ENCODE assay signal across 1 cellular context in the genomic region with DNA sequence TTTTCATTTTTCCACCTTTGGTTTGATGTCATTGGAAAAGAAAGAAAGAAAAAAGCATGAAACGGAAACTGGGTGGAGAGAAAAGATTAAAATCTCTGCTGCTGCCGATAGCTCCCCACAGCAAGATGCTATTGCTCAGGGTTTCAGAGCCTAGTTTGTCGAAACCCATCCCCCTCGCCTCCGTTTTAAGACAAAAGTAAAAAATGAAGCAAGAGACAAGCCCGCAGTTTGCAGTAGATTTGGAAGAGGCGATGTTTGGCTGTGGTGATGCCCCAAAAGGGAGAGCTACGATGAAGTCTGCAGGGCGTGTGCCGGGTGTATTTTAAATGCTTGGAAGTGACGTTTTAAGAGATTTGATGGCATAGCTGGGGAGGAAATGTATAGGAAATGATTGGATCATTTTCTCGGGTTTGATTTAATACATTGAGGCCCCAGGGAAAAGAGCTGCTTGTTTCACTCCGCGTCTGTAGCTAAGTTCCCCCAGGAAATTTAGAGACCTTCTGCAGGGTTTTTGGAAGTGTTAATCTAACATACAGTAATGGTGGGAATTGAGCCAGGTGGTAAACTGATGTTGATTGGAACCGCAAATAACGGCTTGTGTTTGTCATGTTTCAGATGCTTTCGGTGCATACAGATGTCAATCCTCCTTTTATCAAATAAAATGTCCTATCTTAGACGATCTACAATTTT.
TF ChIP-seq lines count a peak whose summit lies in the region.

No MANE protein-coding gene starts in this region.

TF ChIP-seq in HCT116, 20 proteins besides CTCF, POLR2A, EP300 and RAD21 (continued from another document):
- TF ChIP-seq ZFX (IDR thresholded peaks at IDR 0.05) (no peak), ZNF274 (IDR thresholded peaks at IDR 0.05; ENCODE audit: low read depth, low read length) (no peak), POLR2AphosphoS5 (IDR thresholded peaks at IDR 0.05; ENCODE audit: low read depth, low read length) (no peak), EGR1 (IDR thresholded peaks at IDR 0.05; ENCODE audit: low read depth) (no peak), EZH2 (IDR thresholded peaks at IDR 0.05) (no peak), TCF7L2 (IDR thresholded peaks at IDR 0.05; ENCODE audit: borderline replicate concordance, extremely low read depth, insufficient read depth, insufficient read length) (no peak), SRF (IDR thresholded peaks at IDR 0.05; ENCODE audit: low read depth) (no peak), JUND (IDR thresholded peaks at IDR 0.05) (no peak), YY1 (IDR thresholded peaks at IDR 0.05; ENCODE audit: extremely low read depth, insufficient replicate concordance, low read depth, low read length) (no peak), FOSL1 (IDR thresholded peaks at IDR 0.05; ENCODE audit: low read depth) (no peak), CBX3 (IDR thresholded peaks at IDR 0.05; ENCODE audit: low read depth) (no peak)
- TF ChIP-seq, protein P1, sequence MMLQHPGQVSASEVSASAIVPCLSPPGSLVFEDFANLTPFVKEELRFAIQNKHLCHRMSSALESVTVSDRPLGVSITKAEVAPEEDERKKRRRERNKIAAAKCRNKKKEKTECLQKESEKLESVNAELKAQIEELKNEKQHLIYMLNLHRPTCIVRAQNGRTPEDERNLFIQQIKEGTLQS (IDR thresholded peaks at IDR 0.05), result no peak
- TF ChIP-seq, protein P2, sequence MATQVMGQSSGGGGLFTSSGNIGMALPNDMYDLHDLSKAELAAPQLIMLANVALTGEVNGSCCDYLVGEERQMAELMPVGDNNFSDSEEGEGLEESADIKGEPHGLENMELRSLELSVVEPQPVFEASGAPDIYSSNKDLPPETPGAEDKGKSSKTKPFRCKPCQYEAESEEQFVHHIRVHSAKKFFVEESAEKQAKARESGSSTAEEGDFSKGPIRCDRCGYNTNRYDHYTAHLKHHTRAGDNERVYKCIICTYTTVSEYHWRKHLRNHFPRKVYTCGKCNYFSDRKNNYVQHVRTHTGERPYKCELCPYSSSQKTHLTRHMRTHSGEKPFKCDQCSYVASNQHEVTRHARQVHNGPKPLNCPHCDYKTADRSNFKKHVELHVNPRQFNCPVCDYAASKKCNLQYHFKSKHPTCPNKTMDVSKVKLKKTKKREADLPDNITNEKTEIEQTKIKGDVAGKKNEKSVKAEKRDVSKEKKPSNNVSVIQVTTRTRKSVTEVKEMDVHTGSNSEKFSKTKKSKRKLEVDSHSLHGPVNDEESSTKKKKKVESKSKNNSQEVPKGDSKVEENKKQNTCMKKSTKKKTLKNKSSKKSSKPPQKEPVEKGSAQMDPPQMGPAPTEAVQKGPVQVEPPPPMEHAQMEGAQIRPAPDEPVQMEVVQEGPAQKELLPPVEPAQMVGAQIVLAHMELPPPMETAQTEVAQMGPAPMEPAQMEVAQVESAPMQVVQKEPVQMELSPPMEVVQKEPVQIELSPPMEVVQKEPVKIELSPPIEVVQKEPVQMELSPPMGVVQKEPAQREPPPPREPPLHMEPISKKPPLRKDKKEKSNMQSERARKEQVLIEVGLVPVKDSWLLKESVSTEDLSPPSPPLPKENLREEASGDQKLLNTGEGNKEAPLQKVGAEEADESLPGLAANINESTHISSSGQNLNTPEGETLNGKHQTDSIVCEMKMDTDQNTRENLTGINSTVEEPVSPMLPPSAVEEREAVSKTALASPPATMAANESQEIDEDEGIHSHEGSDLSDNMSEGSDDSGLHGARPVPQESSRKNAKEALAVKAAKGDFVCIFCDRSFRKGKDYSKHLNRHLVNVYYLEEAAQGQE (IDR thresholded peaks at IDR 0.05; ENCODE audit: low read depth), result no peak
- TF ChIP-seq, protein P3, sequence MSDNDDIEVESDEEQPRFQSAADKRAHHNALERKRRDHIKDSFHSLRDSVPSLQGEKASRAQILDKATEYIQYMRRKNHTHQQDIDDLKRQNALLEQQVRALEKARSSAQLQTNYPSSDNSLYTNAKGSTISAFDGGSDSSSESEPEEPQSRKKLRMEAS (IDR thresholded peaks at IDR 0.05), result no peak
